Comparison of ENCODE assay signal across 26 cellular contexts in genomic region chr14:101294136-101294535, GRCh38.
"Had no signal": no experiment of that assay in that cellular context is flagged by ENCODE, and none has a peak within 500 bp of the region (broad histone marks: within the 10 kb centered on the region; RNA-seq: fewer than 3 reads in every experiment).

No MANE protein-coding gene starts in this region.

- H3K4me1 Mint-ChIP-seq: activated B cell treated with CpG ODN at 0.5 μM for 24 hours; activated CD4-positive, alpha-beta memory T cell treated with anti-CD3 and anti-CD28 coated beads, Interleukin-2, amount 10 ng/mL, durations not matched to agents 7 days and 5 days; activated CD4-positive, alpha-beta T cell treated with anti-CD3 and anti-CD28 coated beads, Interleukin-2, amount 10 ng/mL, durations not matched to agents 7 days and 5 days; activated T-helper 17 cell treated with anti-CD3 and anti-CD28 coated beads, Interleukin-2, amount 50 U/mL, for 72 hours; T-helper 17 cell had no signal

- FAIRE-seq: RCC 7860 had no signal

- H3K27ac ChIP-seq: brain microvascular endothelial cell had no signal

- H3K27me3 ChIP-seq: brain microvascular endothelial cell had no signal

- DNase-seq: activated B cell treated with CpG ODN at 0.5 μM for 24 hours; activated CD4-positive, alpha-beta memory T cell treated with anti-CD3 and anti-CD28 coated beads, Interleukin-2, amount 10 ng/mL, durations not matched to agents 7 days and 5 days; activated CD4-positive, alpha-beta T cell treated with anti-CD3 and anti-CD28 coated beads for 1 hour; activated CD4-positive, alpha-beta T cell treated with anti-CD3 and anti-CD28 coated beads, Interleukin-2, amount 10 ng/mL, durations not matched to agents 7 days and 5 days; activated gamma-delta T cell; activated naive CD4-positive, alpha-beta T cell treated with anti-CD3 and anti-CD28 coated beads for 36 hours; activated T-cell treated with anti-CD3 and anti-CD28 coated beads for 4 hours; activated T-cell treated with anti-CD3 and anti-CD28 coated beads, Interleukin-2, amount 50 U/mL, for 48 hours; amygdala; brain microvascular endothelial cell; cerebellar nuclear complex; KG1; NCI-H1092 treated with DMSO at 0.1 percent for 48 hours; NCI-H1417 treated with DMSO at 0.1 percent for 48 hours; NCI-H1694 treated with DMSO at 0.1 percent for 48 hours; NCI-H2029 treated with DMSO at 0.1 percent for 48 hours; NCI-H345; NCI-H510A; NCI-H69; PC-3; SHP77 treated with DMSO at 0.1 percent for 48 hours; T-helper 17 cell; T-helper 9 cell had no signal

- H3K4me3 Mint-ChIP-seq: activated B cell treated with CpG ODN at 0.5 μM for 24 hours; activated CD4-positive, alpha-beta memory T cell treated with anti-CD3 and anti-CD28 coated beads, Interleukin-2, amount 10 ng/mL, durations not matched to agents 7 days and 5 days; activated CD4-positive, alpha-beta T cell treated with anti-CD3 and anti-CD28 coated beads, Interleukin-2, amount 10 ng/mL, durations not matched to agents 7 days and 5 days; activated naive CD4-positive, alpha-beta T cell treated with anti-CD3 and anti-CD28 coated beads for 36 hours; activated naive CD8-positive, alpha-beta T cell; activated T-helper 17 cell treated with anti-CD3 and anti-CD28 coated beads, Interleukin-2, amount 50 U/mL, for 72 hours; T-helper 17 cell had no signal

- ATAC-seq: activated T-helper 17 cell treated with anti-CD3 and anti-CD28 coated beads, Interleukin-2, amount 50 U/mL, for 72 hours; PC-3; T-helper 17 cell had no signal

- H3K36me3 ChIP-seq: brain microvascular endothelial cell had no signal

- H3K27ac Mint-ChIP-seq: activated B cell treated with CpG ODN at 0.5 μM for 24 hours; activated CD4-positive, alpha-beta memory T cell treated with anti-CD3 and anti-CD28 coated beads, Interleukin-2, amount 10 ng/mL, durations not matched to agents 7 days and 5 days; activated CD4-positive, alpha-beta T cell treated with anti-CD3 and anti-CD28 coated beads, Interleukin-2, amount 10 ng/mL, durations not matched to agents 7 days and 5 days; activated naive CD4-positive, alpha-beta T cell treated with anti-CD3 and anti-CD28 coated beads for 36 hours; activated naive CD8-positive, alpha-beta T cell; activated T-helper 17 cell treated with anti-CD3 and anti-CD28 coated beads, Interleukin-2, amount 50 U/mL, for 72 hours; T-helper 17 cell had no signal
